Comparison of ENCODE assay signal across 16 cellular contexts in the genomic region with DNA sequence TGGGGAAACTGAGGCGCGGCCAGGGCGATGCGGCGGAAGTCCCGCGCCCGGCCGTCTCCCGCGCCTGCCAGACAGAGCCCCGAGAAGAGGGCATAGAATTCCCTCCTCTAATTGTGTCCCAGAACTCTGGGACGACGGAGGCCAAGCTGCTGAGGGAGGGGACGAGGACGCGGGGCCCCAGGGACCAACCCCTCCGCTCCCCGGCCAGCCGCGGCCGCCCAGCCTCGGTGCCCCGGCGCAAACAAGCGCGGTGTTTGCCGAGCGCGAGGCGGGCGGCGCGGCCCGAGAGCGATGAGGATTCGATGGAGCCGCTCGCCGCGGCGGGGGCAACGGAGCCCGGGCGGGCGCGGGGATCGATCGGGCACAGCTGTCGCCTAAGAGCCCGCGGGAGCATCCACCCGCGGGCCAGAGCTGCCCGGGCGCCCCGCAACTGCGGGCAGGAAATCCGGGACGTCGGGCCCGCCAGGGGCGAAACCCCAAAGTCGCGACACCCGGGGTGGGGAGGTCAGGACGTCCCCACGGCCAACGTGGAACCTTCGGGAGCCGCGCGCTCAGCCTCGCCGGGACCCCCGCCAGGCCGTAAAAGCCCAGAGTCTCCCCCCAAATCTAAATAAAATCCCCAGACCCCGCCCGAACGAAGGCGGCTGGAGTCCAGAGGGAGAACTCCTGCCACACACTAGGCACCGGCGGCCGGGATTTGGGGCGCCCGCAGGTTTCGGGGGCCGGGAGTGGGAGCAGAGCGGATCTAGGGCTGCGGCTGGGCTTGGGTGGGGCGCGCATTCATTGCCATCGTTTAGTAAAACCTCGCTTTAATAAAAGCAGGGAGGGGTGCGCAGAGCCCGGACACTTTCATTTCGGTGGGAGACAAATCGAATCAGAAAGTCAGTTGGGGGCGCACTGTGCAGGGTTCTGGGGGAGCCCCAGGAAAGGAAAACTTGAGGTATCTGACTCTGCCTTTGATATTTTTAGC.
DNase-seq lines count a peak whose midpoint lies in the region; ATAC-seq and TF ChIP-seq lines count a peak whose summit lies in the region.
"Had no signal": no experiment of that assay in that cellular context is flagged by ENCODE, and none has a peak within 500 bp of the region (broad histone marks: within the 10 kb centered on the region; RNA-seq: fewer than 3 reads in every experiment).

No MANE protein-coding gene starts in this region.

- H3K27ac ChIP-seq in parathyroid adenoma, result no peak overlapping the region
- H3K27ac ChIP-seq: pancreas, SJCRH30 had no signal

- peaks cover 31% of the 10 kb centered on the region for H3K27me3 ChIP-seq in parathyroid adenoma (ENCODE audit: control insufficient read depth, insufficient read depth, low read length)

- peak overlapping the region; percentile 28 for H3K4me2 ChIP-seq in parathyroid adenoma (ENCODE audit: low read length)

- TF ChIP-seq CTCF in parathyroid adenoma (IDR thresholded peaks at IDR 0.05), result no peak

- peak overlapping the region; percentile 22 for H2AFZ ChIP-seq in parathyroid adenoma

- H3K4me3 ChIP-seq in parathyroid adenoma (ENCODE audit: low read depth, low read length), result no peak overlapping the region
- H3K4me3 ChIP-seq: SJCRH30 had no signal

- CTCF ChIA-PET in HEK293T (lab: Yijun Ruan, JAX), result interaction anchor here (1.5 kb wide), 1 partner anchor 77 kb away, joined by 3 read pairs; no protein-coding TSS in a partner anchor

- POLR2A ChIA-PET in HEK293T (lab: Yijun Ruan, JAX), result no interaction called here

- H3K36me3 ChIP-seq in parathyroid adenoma (ENCODE audit: control insufficient read depth, insufficient read depth, low read length), result no peaks in the 10 kb centered on the region
- H3K36me3 ChIP-seq: pancreas, SJCRH30 had no signal

- no peaks in the 10 kb centered on the region for H3K79me2 ChIP-seq in parathyroid adenoma

- no peak overlapping the region for H3K9ac ChIP-seq in parathyroid adenoma

- DNase-seq in NCI-H2196 (lab: John Stamatoyannopoulos, UW; ENCODE audit: unreplicated experiment) (peak; percentile 14), NCI-H2196 treated with DMSO at 0.1 percent for 48 hours (lab: John Stamatoyannopoulos, UW; ENCODE audit: unreplicated experiment) (no peak), HEK293T (ENCODE audit: extremely low spot score) (no peak), ecto neural progenitor cell (ENCODE audit: low spot score) (peak; percentile 49), 8988T (no peak), HCEC 1CT (no peak)
- DNase-seq: EL; foreskin fibroblast; NCI-H510A; SJCRH30; stimulated activated naive CD4-positive, alpha-beta T cell treated with Interleukin-2 at 50 U/mL for 16 hours had no signal

- ATAC-seq in GM19324 (IDR thresholded peaks at IDR 0.05; ENCODE audit: low FRiP score, unreplicated experiment), result no peak
- ATAC-seq: activated CD4-positive, CD25-positive, alpha-beta regulatory T cell treated with anti-CD3 and anti-CD28 coated beads, Interleukin-2, amount 50 U/mL, for 24 hours; left lobe of liver; pancreas had no signal

- H3K9me3 ChIP-seq in parathyroid adenoma (ENCODE audit: control insufficient read depth, low read length), result no peaks in the 10 kb centered on the region
- H3K9me3 ChIP-seq: pancreas, SJCRH30 had no signal

- no peaks in the 10 kb centered on the region for H3K4me1 ChIP-seq in parathyroid adenoma
- H3K4me1 ChIP-seq: SJCRH30 had no signal

TF ChIP-seq in HEK293T, 16 proteins besides CTCF, POLR2A, EP300 and RAD21:
- TF ChIP-seq LEF1 (IDR thresholded peaks at IDR 0.05; ENCODE audit: borderline replicate concordance) (no peak), SUZ12 (IDR thresholded peaks at IDR 0.05) (peak; percentile 62; the same call in 1 of the 2 replicates)

Comparison
In these comparisons a context has a peak if more than half of its experiments do, and no peak if none do; other contexts are left out.
1. DNase-seq: peak in NCI-H2196 (single experiment) and ecto neural progenitor cell (single experiment); none in NCI-H2196 treated with DMSO at 0.1 percent for 48 hours (single experiment), HEK293T (single experiment), 8988T (single experiment) and HCEC 1CT (single experiment).